ENCODE assay signal across 10 cellular contexts in the genomic region with DNA sequence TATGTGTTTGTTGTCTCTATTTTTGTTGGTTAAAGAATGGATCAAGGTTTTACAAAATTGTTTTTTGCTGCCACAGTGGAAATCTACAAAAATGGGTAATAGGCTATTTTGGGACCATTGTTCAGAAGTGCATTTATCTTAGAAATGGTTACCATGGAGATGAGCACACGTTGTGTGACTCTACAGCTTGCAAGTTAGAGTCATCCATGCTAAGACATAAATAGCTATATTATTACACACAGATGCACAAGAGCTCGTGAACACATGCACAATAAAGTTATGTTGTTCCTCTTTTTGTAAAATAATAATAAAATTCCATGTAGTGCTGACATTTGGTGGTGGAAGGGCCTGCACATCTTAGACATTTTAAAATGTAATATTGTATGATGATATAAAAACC. TPM values are rescaled to one million over a fixed set of nuclear protein-coding genes. Genes with fewer than 3 reads are reported as not detected.
DNase-seq lines count a peak whose midpoint lies in the region; ATAC-seq, FAIRE-seq and TF ChIP-seq lines count a peak whose summit lies in the region.
"Had no signal": no experiment of that assay in that cellular context is flagged by ENCODE, and none has a peak within 500 bp of the region (broad histone marks: within the 10 kb centered on the region; RNA-seq: fewer than 3 reads in every experiment).

No MANE protein-coding gene starts in this region.

- no peaks in the 10 kb centered on the region for H3K9me3 Mint-ChIP-seq in effector memory CD8-positive, alpha-beta T cell

- no peak overlapping the region for H2AFZ ChIP-seq in endothelial cell of umbilical vein (ENCODE audit: low read depth, low read length)

- H3K4me1 Mint-ChIP-seq in effector memory CD8-positive, alpha-beta T cell (ENCODE audit: low read depth in 2 of 2), result no peaks in the 10 kb centered on the region

- peaks cover 2 to 11% of the 10 kb centered on the region in 2 experiments for H3K27me3 ChIP-seq in endothelial cell of umbilical vein (ENCODE audit: control insufficient read depth in 2 of 2, insufficient read depth in 2 of 2, low read length in 2 of 2)
- peaks cover 9% of the 10 kb centered on the region for H3K27me3 ChIP-seq in adrenal gland

- 32 to 36% (median 33%) methylated on average over 2 of the region's 2 CpGs for WGBS in adrenal gland, 4 donors

- no peaks in the 10 kb centered on the region for H3K36me3 ChIP-seq in endothelial cell of umbilical vein (ENCODE audit: control insufficient read depth in 2 of 2, extremely low read depth in 1 of 2, insufficient read depth in 2 of 2, low read length in 2 of 2)
- H3K36me3 ChIP-seq in adrenal gland (replicated peaks in 1 of 2), result no peaks in the 10 kb centered on the region

- H3K4me3 ChIP-seq in AG10803 (ENCODE audit: low read length) (no peak overlapping the region), endothelial cell of umbilical vein (replicated peaks in 1 of 3; ENCODE audit: insufficient read depth in 1 of 3, low read depth in 1 of 3, low read length in 3 of 3) (no peak overlapping the region), adrenal gland (no peak overlapping the region)

- peaks cover 17 to 60% of the 10 kb centered on the region in 2 donors for H3K27me3 Mint-ChIP-seq in effector memory CD8-positive, alpha-beta T cell

- ATAC-seq in GM19395 (IDR thresholded peaks at IDR 0.05; ENCODE audit: unreplicated experiment) (peak; percentile 78), HG02642 (IDR thresholded peaks at IDR 0.05; ENCODE audit: poor library complexity, unreplicated experiment) (no peak)
- ATAC-seq in effector memory CD8-positive, alpha-beta T cell (replicated peaks), result no peak

- no peak overlapping the region for H3K27ac Mint-ChIP-seq in effector memory CD8-positive, alpha-beta T cell

- H3K9ac ChIP-seq in endothelial cell of umbilical vein (replicated peaks; ENCODE audit: extremely low read depth, insufficient read depth, low read length), result no peak overlapping the region
- H3K9ac ChIP-seq: KMS-11 had no signal

- H4K20me1 ChIP-seq in endothelial cell of umbilical vein (replicated peaks; ENCODE audit: control insufficient read depth, extremely low read depth, insufficient read depth, low read length), result no peaks in the 10 kb centered on the region

- H3K4me3 Mint-ChIP-seq in effector memory CD8-positive, alpha-beta T cell, result no peak overlapping the region

- CTCF ChIA-PET in endothelial cell of umbilical vein (lab: Charles Lee), result interaction anchor here (1.0 kb wide), 2 partner anchors 8 to 15 kb away, joined by 4 to 5 read pairs; partner anchors contain the start of gene DUSP19

- no peak overlapping the region for H3K4me2 ChIP-seq in endothelial cell of umbilical vein (ENCODE audit: insufficient read depth, low read length)
- H3K4me2 ChIP-seq: KMS-11 had no signal

- H3K36me3 Mint-ChIP-seq in effector memory CD8-positive, alpha-beta T cell (ENCODE audit: insufficient read depth), result no peaks in the 10 kb centered on the region

- DNase-seq in AG10803 (ENCODE audit: low read depth) (peak; percentile 42), KBM-7 (peak; percentile 24), endothelial cell of umbilical vein (ENCODE audit: low read depth, low spot score) (peak; percentile 42), DMS79 (lab: John Stamatoyannopoulos, UW) (no peak), adrenal gland (no peak)
- DNase-seq in effector memory CD8-positive, alpha-beta T cell, result no peak
- DNase-seq: aorta had no signal

- H3K27ac ChIP-seq in endothelial cell of umbilical vein (ENCODE audit: insufficient read depth, low read depth, low read length) (no peak overlapping the region), adrenal gland (no peak overlapping the region)
- H3K27ac ChIP-seq: KMS-11 had no signal

- no peaks in the 10 kb centered on the region for H3K79me2 ChIP-seq in endothelial cell of umbilical vein (ENCODE audit: control insufficient read depth, insufficient read depth, low read length)

- H3K9me3 ChIP-seq in endothelial cell of umbilical vein (replicated peaks; ENCODE audit: control insufficient read depth, insufficient read depth, low read length), result no peaks in the 10 kb centered on the region
- no peaks in the 10 kb centered on the region for H3K9me3 ChIP-seq in adrenal gland (replicated peaks in 1 of 3)

- BruUV-seq in endothelial cell of umbilical vein (replicated peaks; lab: Mats Ljungman, UMichigan), result no TSS peak

- no peak for TF ChIP-seq CTCF in AG10803 (conservative IDR thresholded peaks at IDR 0.05; ENCODE audit: low read length)
- no peak for TF ChIP-seq CTCF in endothelial cell of umbilical vein (IDR thresholded peaks at IDR 0.05; ENCODE audit: extremely low read depth in 1 of 2, insufficient read depth in 1 of 2, low read depth in 1 of 2, low read length in 2 of 2)
- no peak for TF ChIP-seq CTCF in adrenal gland (IDR thresholded peaks at IDR 0.05)

- TF ChIP-seq POLR2A in endothelial cell of umbilical vein (IDR thresholded peaks at IDR 0.05; ENCODE audit: low read depth, low read length) (no peak), adrenal gland (IDR thresholded peaks at IDR 0.05) (no peak)

- intact Hi-C loops in endothelial cell of umbilical vein (cut with micrococcal nuclease), result no loop called here
- intact Hi-C loops in adrenal gland (cut with DNase I), result no loop called here

- H3K4me1 ChIP-seq in endothelial cell of umbilical vein (ENCODE audit: control insufficient read depth, extremely low read depth, insufficient read depth, low read length) (peaks cover 7% of the 10 kb centered on the region), adrenal gland (replicated peaks in 1 of 2) (peaks cover 0 to 9% of the 10 kb centered on the region in 2 donors)

- in situ Hi-C loops in KBM-7 (cut with MboI; ENCODE audit: low pct_unique_long_range_greater_than_20kb, low sequenced_read_pairs), result no loop called here

- dilution Hi-C loops in endothelial cell of umbilical vein (cut with MboI; ENCODE audit: extremely low pct_ligation_motif_present, low sequenced_read_pairs), result no loop called here

- POLR2A ChIA-PET in endothelial cell of umbilical vein (lab: Charles Lee), result no interaction called here

- no peak for FAIRE-seq in endothelial cell of umbilical vein (lab: Jason Lieb, UNC)

- H3K9me1 ChIP-seq in endothelial cell of umbilical vein (replicated peaks; ENCODE audit: control insufficient read depth, extremely low read depth, insufficient read depth, low read length), result no peaks in the 10 kb centered on the region

TF ChIP-seq in endothelial cell of umbilical vein, 7 proteins besides CTCF, POLR2A, EP300 and RAD21:
- TF ChIP-seq GATA2 (IDR thresholded peaks at IDR 0.05; ENCODE audit: insufficient read depth, insufficient read length, low read depth, low read length), result no peak
- peak; percentile 57 for TF ChIP-seq JUN (IDR thresholded peaks at IDR 0.05; ENCODE audit: borderline replicate concordance, insufficient read depth, insufficient read length, low read depth)
- no peak for TF ChIP-seq MYC (IDR thresholded peaks at IDR 0.05; ENCODE audit: low read depth, low read length)
- no peak for TF ChIP-seq FOS (IDR thresholded peaks at IDR 0.05; ENCODE audit: borderline replicate concordance, insufficient read depth, low read length)
- no peak for TF ChIP-seq MAX (IDR thresholded peaks at IDR 0.05; ENCODE audit: insufficient read depth, insufficient read length)
- no peak for TF ChIP-seq POLR2AphosphoS5 (IDR thresholded peaks at IDR 0.05; ENCODE audit: insufficient read depth, low read depth, low read length)
- no peak for TF ChIP-seq EZH2 (IDR thresholded peaks at IDR 0.05; ENCODE audit: borderline replicate concordance, low read depth, low read length, severe bottlenecking)

RNA-seq across cellular contexts. Expression of gene DUSP19, which starts 15.5 kb away (rescaled TPM):
- 1.7 and 1.9 TPM in 2 replicates for total RNA-seq in endothelial cell of umbilical vein
- 0.53 and 0.69 TPM in 2 replicates for polyA plus RNA-seq in endothelial cell of umbilical vein
- 0.59 and 0.92 TPM in 2 replicates for polyA plus RNA-seq in endothelial cell of umbilical vein (2011; cell fraction: cytosol; rRNA removed)
- polyA plus RNA-seq in endothelial cell of umbilical vein (2011; cell fraction: nucleus; rRNA removed), result 0.36 and 1.0 TPM in 2 replicates
- polyA plus RNA-seq in endothelial cell of umbilical vein (2012), result 0.74 and 0.75 TPM in 2 replicates
- polyA minus RNA-seq in endothelial cell of umbilical vein, result 2.0 and 2.6 TPM in 2 replicates
- 1.8 TPM for polyA minus RNA-seq in endothelial cell of umbilical vein (2011; cell fraction: cytosol; rRNA and poly(A)+ RNA removed)
- polyA minus RNA-seq in endothelial cell of umbilical vein (2011; cell fraction: nucleus; rRNA and poly(A)+ RNA removed), result 0.29 and 0.91 TPM in 2 replicates
- total RNA-seq in adrenal gland, result 10 to 100 TPM in 1 of 8 donors, 1 to 10 TPM in 7; 2.4 to 10.0 (median 4.9) TPM
- 1 to 10 TPM in 2 of 3 donors, under 1 TPM in 1; 0.81 to 3.5 (median 1.0) TPM for polyA plus RNA-seq in adrenal gland

RNA-seq across cellular contexts. Expression of gene NCKAP1, which starts 24.8 kb away (rescaled TPM):
- total RNA-seq in endothelial cell of umbilical vein (121 and 130 TPM in 2 replicates), adrenal gland (100 to 1,000 TPM in 4 of 8 donors, 10 to 100 TPM in 4; 76.8 to 134 (median 104) TPM)
- polyA plus RNA-seq in endothelial cell of umbilical vein (46.8 and 49.4 TPM in 2 replicates), adrenal gland (100 to 1,000 TPM in 1 of 3 donors, 10 to 100 TPM in 2; 26.8 to 113 (median 26.9) TPM)
- 102 and 105 TPM in 2 replicates for polyA plus RNA-seq in endothelial cell of umbilical vein (2011; cell fraction: cytosol; rRNA removed)
- 85.7 and 104 TPM in 2 replicates for polyA plus RNA-seq in endothelial cell of umbilical vein (2011; cell fraction: nucleus; rRNA removed)
- 99.2 and 118 TPM in 2 replicates for polyA plus RNA-seq in endothelial cell of umbilical vein (2012)
- polyA minus RNA-seq in endothelial cell of umbilical vein, result 84.8 and 95.2 TPM in 2 replicates
- 37.5 TPM for polyA minus RNA-seq in endothelial cell of umbilical vein (2011; cell fraction: cytosol; rRNA and poly(A)+ RNA removed)
- polyA minus RNA-seq in endothelial cell of umbilical vein (2011; cell fraction: nucleus; rRNA and poly(A)+ RNA removed), result 124 and 190 TPM in 2 replicates

Comparison
In these comparisons a context has a peak if more than half of its experiments do, and no peak if none do; other contexts are left out.
1. DNase-seq: peak in AG10803 (single experiment), KBM-7 (single experiment) and endothelial cell of umbilical vein (single experiment); none in DMS79 (single experiment), adrenal gland (0 of 7) and effector memory CD8-positive, alpha-beta T cell (0 of 3).